Comparison of ENCODE assay signal across 8 cellular contexts in genomic region chr12:48979602-48980388, GRCh38. TPM values are rescaled to one million over a fixed set of nuclear protein-coding genes. Genes with fewer than 3 reads are reported as not detected.
A peak's percentile ranks its signal among the peaks of the same experiment; 100 is the strongest.
DNase-seq lines count a peak whose midpoint lies in the region; ATAC-seq and TF ChIP-seq lines count a peak whose summit lies in the region.

No MANE protein-coding gene starts in this region.

- no peak overlapping the region for H3K27ac Mint-ChIP-seq in GM23338
- peak overlapping the region; percentile 64 for H3K27ac Mint-ChIP-seq in activated CD8-positive, alpha-beta memory T cell treated with anti-CD3 and anti-CD28 coated beads, Interleukin-2, amount 10 ng/mL, durations not matched to agents 7 days and 5 days

- H3K9me3 Mint-ChIP-seq in GM23338 = no peaks in the 10 kb centered on the region; the same call in 2 of the 3 replicates
- H3K9me3 Mint-ChIP-seq in activated CD8-positive, alpha-beta memory T cell treated with anti-CD3 and anti-CD28 coated beads, Interleukin-2, amount 10 ng/mL, durations not matched to agents 7 days and 5 days (ENCODE audit: low read depth) = no peaks in the 10 kb centered on the region

- TF ChIP-seq CTCF in GM23338 (conservative IDR thresholded peaks at IDR 0.05; ENCODE audit: low read depth in 2 of 2) = no peak
- no peak for TF ChIP-seq CTCF in hepatocyte (IDR thresholded peaks at IDR 0.05; ENCODE audit: poor library complexity)
- no peak for TF ChIP-seq CTCF in smooth muscle cell (IDR thresholded peaks at IDR 0.05; ENCODE audit: borderline replicate concordance, insufficient read depth, poor library complexity, severe bottlenecking)

- peaks cover 21% of the 10 kb centered on the region; the same call in 1 of the 2 replicates for H3K4me1 ChIP-seq in GM23338 (ENCODE audit: insufficient read depth)
- H3K4me1 ChIP-seq in hepatocyte (ENCODE audit: insufficient read depth) = peaks cover 39% of the 10 kb centered on the region
- peaks cover 17% of the 10 kb centered on the region for H3K4me1 ChIP-seq in smooth muscle cell (ENCODE audit: low read depth)

- WGBS in hepatocyte (ENCODE audit: low lambda C conversion rate, missing lambda C conversion rate) = 5% methylated on average over 55 of the region's 55 CpGs
- 7% methylated on average over 55 of the region's 55 CpGs for WGBS in smooth muscle cell (ENCODE audit: low lambda C conversion rate)

- H3K9me3 ChIP-seq in hepatocyte (ENCODE audit: low read depth) (no peaks in the 10 kb centered on the region), smooth muscle cell (replicated peaks; ENCODE audit: low read depth) (no peaks in the 10 kb centered on the region)

- DNase-seq in GM23338 (ENCODE audit: low spot score) (peak; percentile 52), hepatocyte (ENCODE audit: low spot score) (no peak), smooth muscle cell (lab: John Stamatoyannopoulos, UW; ENCODE audit: unreplicated experiment) (no peak), NCI-H1417 (lab: John Stamatoyannopoulos, UW) (no peak)
- DNase-seq in activated CD8-positive, alpha-beta memory T cell treated with anti-CD3 and anti-CD28 coated beads, Interleukin-2, amount 10 ng/mL, durations not matched to agents 7 days and 5 days = peak; percentile 74

- CTCF ChIA-PET in activated CD8-positive, alpha-beta memory T cell treated with anti-CD3 and anti-CD28 coated beads, Interleukin-2, amount 10 ng/mL, durations not matched to agents 7 days and 5 days (lab: Charles Lee) = interaction anchor here (0.8 to 39.1 kb wide), 18 partner anchors 10 to 151 kb away, joined by 3 to 921 read pairs (median 4); partner anchors contain the start of genes ARF3, DDN, DDX23 and FKBP11

- peak overlapping the region; percentile 88 for H3K4me2 ChIP-seq in GM23338
- peak overlapping the region; percentile 82 for H3K4me2 ChIP-seq in hepatocyte
- peak overlapping the region; percentile 65 for H3K4me2 ChIP-seq in smooth muscle cell

- H3K4me3 ChIP-seq in GM23338 (peak overlapping the region; percentile 59), hepatocyte (peak overlapping the region; percentile 13), smooth muscle cell (peak overlapping the region; percentile 22)

- H3F3A ChIP-seq in GM23338 (replicated peaks; ENCODE audit: low read depth) = peaks cover 12% of the 10 kb centered on the region; the same call in 1 of the 2 replicates
- H3F3A ChIP-seq in smooth muscle cell (ENCODE audit: low read depth) = no peaks in the 10 kb centered on the region

- H2AFZ ChIP-seq in GM23338 = peak overlapping the region; percentile 94
- H2AFZ ChIP-seq in hepatocyte = no peak overlapping the region
- H2AFZ ChIP-seq in smooth muscle cell (ENCODE audit: low read depth) = no peak overlapping the region

- H3K27ac ChIP-seq in GM23338 (ENCODE audit: low read depth) (no peak overlapping the region), hepatocyte (no peak overlapping the region), smooth muscle cell (ENCODE audit: low read depth) (no peak overlapping the region)

- H3K9ac ChIP-seq in smooth muscle cell (ENCODE audit: low read depth) = no peak overlapping the region

- peak; percentile 3; the same call in 2 of the 3 replicates for ATAC-seq in GM23338
- peak; percentile 49 for ATAC-seq in activated CD8-positive, alpha-beta memory T cell treated with anti-CD3 and anti-CD28 coated beads, Interleukin-2, amount 10 ng/mL, durations not matched to agents 7 days and 5 days
- ATAC-seq in HG03571 (IDR thresholded peaks at IDR 0.05; ENCODE audit: unreplicated experiment) = no peak
- no peak for ATAC-seq in HG03565 (IDR thresholded peaks at IDR 0.05; ENCODE audit: unreplicated experiment)
- no peak for ATAC-seq in GM18502 (IDR thresholded peaks at IDR 0.05; ENCODE audit: poor library complexity, unreplicated experiment)

- H3K4me3 Mint-ChIP-seq in GM23338 = peak overlapping the region; percentile 69
- H3K4me3 Mint-ChIP-seq in activated CD8-positive, alpha-beta memory T cell treated with anti-CD3 and anti-CD28 coated beads, Interleukin-2, amount 10 ng/mL, durations not matched to agents 7 days and 5 days = peak overlapping the region; percentile 75

- no peaks in the 10 kb centered on the region for H3K9me2 ChIP-seq in GM23338 (ENCODE audit: insufficient read depth)
- no peaks in the 10 kb centered on the region for H3K9me2 ChIP-seq in hepatocyte (replicated peaks; ENCODE audit: insufficient read depth)

- H3K79me2 ChIP-seq in GM23338 (replicated peaks; ENCODE audit: insufficient read depth) (no peaks in the 10 kb centered on the region), hepatocyte (no peaks in the 10 kb centered on the region), smooth muscle cell (ENCODE audit: low read depth) (no peaks in the 10 kb centered on the region)

- H3K27me3 Mint-ChIP-seq in GM23338 (ENCODE audit: insufficient read depth, low read depth, poor library complexity) = peaks cover 99% of the 10 kb centered on the region
- peaks cover 81% of the 10 kb centered on the region for H3K27me3 Mint-ChIP-seq in activated CD8-positive, alpha-beta memory T cell treated with anti-CD3 and anti-CD28 coated beads, Interleukin-2, amount 10 ng/mL, durations not matched to agents 7 days and 5 days

- H3K36me3 ChIP-seq in GM23338 (ENCODE audit: insufficient read depth) (no peaks in the 10 kb centered on the region), hepatocyte (replicated peaks; ENCODE audit: insufficient read depth, low read depth) (no peaks in the 10 kb centered on the region), smooth muscle cell (ENCODE audit: low read depth) (no peaks in the 10 kb centered on the region)

- peaks cover 17% of the 10 kb centered on the region for H4K20me1 ChIP-seq in GM23338 (replicated peaks; ENCODE audit: insufficient read depth)
- no peaks in the 10 kb centered on the region for H4K20me1 ChIP-seq in hepatocyte (ENCODE audit: insufficient read depth, poor library complexity, severe bottlenecking)
- no peaks in the 10 kb centered on the region for H4K20me1 ChIP-seq in smooth muscle cell (ENCODE audit: low read depth)

- H3K4me1 Mint-ChIP-seq in GM23338 = peaks cover 36% of the 10 kb centered on the region
- H3K4me1 Mint-ChIP-seq in activated CD8-positive, alpha-beta memory T cell treated with anti-CD3 and anti-CD28 coated beads, Interleukin-2, amount 10 ng/mL, durations not matched to agents 7 days and 5 days = peaks cover 50% of the 10 kb centered on the region

- H3K27me3 ChIP-seq in GM23338 (ENCODE audit: insufficient read depth) (peaks cover 100% of the 10 kb centered on the region), hepatocyte (peaks cover 97% of the 10 kb centered on the region), smooth muscle cell (ENCODE audit: low read depth) (peaks cover 98% of the 10 kb centered on the region)

- no peaks in the 10 kb centered on the region for H3K36me3 Mint-ChIP-seq in GM23338 (ENCODE audit: low read depth)
- H3K36me3 Mint-ChIP-seq in activated CD8-positive, alpha-beta memory T cell treated with anti-CD3 and anti-CD28 coated beads, Interleukin-2, amount 10 ng/mL, durations not matched to agents 7 days and 5 days = no peaks in the 10 kb centered on the region

TF ChIP-seq in GM23338, 12 proteins besides CTCF, POLR2A, EP300 and RAD21 (continues in another document):
- TF ChIP-seq NANOG (IDR thresholded peaks at IDR 0.05; ENCODE audit: borderline replicate concordance) = no peak
- TF ChIP-seq EZH2 (IDR thresholded peaks at IDR 0.05; ENCODE audit: low read depth, unreplicated experiment) = peak; percentile 93
- peak; percentile 59 for TF ChIP-seq EZH2phosphoT487 (IDR thresholded peaks at IDR 0.05; ENCODE audit: unreplicated experiment)
- no peak for TF ChIP-seq ZNF114 (CRISPR knock-in tag; IDR thresholded peaks at IDR 0.05)

RNA-seq across cellular contexts. Expression of gene WNT1, which starts 1.7 kb away (rescaled TPM):
- not detected in 2 replicates for total RNA-seq in GM23338 (2014; rRNA removed; shearing (Covaris generic))
- not detected in 2 replicates for polyA plus RNA-seq in GM23338 (2016; fragmentation: Nextera tagmentation; extraction: Ambion mirVana)
- 1 to 10 TPM in 1 of 2 experiments, under 1 TPM in 1; 0.87 to 1.2 TPM for total RNA-seq in activated CD8-positive, alpha-beta memory T cell treated with anti-CD3 and anti-CD28 coated beads, Interleukin-2, amount 10 ng/mL, durations not matched to agents 7 days and 5 days
- not detected in 2 replicates for total RNA-seq in hepatocyte
- not detected in 2 replicates for polyA plus RNA-seq in hepatocyte
- total RNA-seq in smooth muscle cell = not detected in 2 replicates
- not detected in 2 replicates for polyA plus RNA-seq in smooth muscle cell

RNA-seq across cellular contexts. Expression of gene WNT10B, which starts 8.3 kb away (rescaled TPM):
- total RNA-seq in GM23338 (2014; rRNA removed; shearing (Covaris generic)) = 0.50 TPM in 1 of 2 replicates, not detected in the other
- polyA plus RNA-seq in GM23338 (2016; fragmentation: Nextera tagmentation; extraction: Ambion mirVana) = not detected in 2 replicates
- total RNA-seq in activated CD8-positive, alpha-beta memory T cell treated with anti-CD3 and anti-CD28 coated beads, Interleukin-2, amount 10 ng/mL, durations not matched to agents 7 days and 5 days = 1 to 10 TPM; 2.0 to 4.4 TPM
- 0.30 TPM in 1 of 2 replicates, not detected in the other for total RNA-seq in hepatocyte
- polyA plus RNA-seq in hepatocyte = 0.77 and 1.1 TPM in 2 replicates
- 0.13 and 0.49 TPM in 2 replicates for total RNA-seq in smooth muscle cell
- 0.14 and 1.2 TPM in 2 replicates for polyA plus RNA-seq in smooth muscle cell

RNA-seq across cellular contexts. Expression of gene DDN, which starts 19.4 kb away (rescaled TPM):
- 0.04 and 0.10 TPM in 2 replicates for total RNA-seq in GM23338 (2014; rRNA removed; shearing (Covaris generic))
- polyA plus RNA-seq in GM23338 (2016; fragmentation: Nextera tagmentation; extraction: Ambion mirVana) (0.12 TPM in 1 of 2 replicates, not detected in the other), hepatocyte (not detected in 2 replicates), smooth muscle cell (0.03 and 1.2 TPM in 2 replicates)
- under 1 TPM; 0.38 to 0.66 TPM for total RNA-seq in activated CD8-positive, alpha-beta memory T cell treated with anti-CD3 and anti-CD28 coated beads, Interleukin-2, amount 10 ng/mL, durations not matched to agents 7 days and 5 days
- total RNA-seq in hepatocyte (0.10 and 0.20 TPM in 2 replicates), smooth muscle cell (0.13 and 1.8 TPM in 2 replicates)

RNA-seq across cellular contexts. Expression of gene ARF3, which starts 22.5 kb away (rescaled TPM):
- 125 and 130 TPM in 2 replicates for total RNA-seq in GM23338 (2014; rRNA removed; shearing (Covaris generic))
- polyA plus RNA-seq in GM23338 (2016; fragmentation: Nextera tagmentation; extraction: Ambion mirVana) (53.9 and 57.0 TPM in 2 replicates), hepatocyte (57.6 and 61.6 TPM in 2 replicates), smooth muscle cell (53.3 and 67.7 TPM in 2 replicates)
- 100 to 1,000 TPM in 1 of 2 experiments, 10 to 100 TPM in 1; 89.4 to 118 TPM for total RNA-seq in activated CD8-positive, alpha-beta memory T cell treated with anti-CD3 and anti-CD28 coated beads, Interleukin-2, amount 10 ng/mL, durations not matched to agents 7 days and 5 days
- total RNA-seq in hepatocyte (67.7 and 71.3 TPM in 2 replicates), smooth muscle cell (57.0 and 59.9 TPM in 2 replicates)

RNA-seq across cellular contexts. Expression of gene PRKAG1, which starts 38.8 kb away (rescaled TPM):
- total RNA-seq in GM23338 (2014; rRNA removed; shearing (Covaris generic)) = 27.2 and 35.4 TPM in 2 replicates
- polyA plus RNA-seq in GM23338 (2016; fragmentation: Nextera tagmentation; extraction: Ambion mirVana) (19.1 and 19.9 TPM in 2 replicates), hepatocyte (39.9 and 46.0 TPM in 2 replicates), smooth muscle cell (39.4 and 42.5 TPM in 2 replicates)
- total RNA-seq in activated CD8-positive, alpha-beta memory T cell treated with anti-CD3 and anti-CD28 coated beads, Interleukin-2, amount 10 ng/mL, durations not matched to agents 7 days and 5 days = 10 to 100 TPM; 58.9 to 66.0 TPM
- total RNA-seq in hepatocyte (61.5 and 69.8 TPM in 2 replicates), smooth muscle cell (61.5 and 62.6 TPM in 2 replicates)

Comparison
In these comparisons a context has a peak if more than half of its experiments do, and no peak if none do; other contexts are left out.
1. ATAC-seq: peak in GM23338 (single experiment) and activated CD8-positive, alpha-beta memory T cell treated with anti-CD3 and anti-CD28 coated beads, Interleukin-2, amount 10 ng/mL, durations not matched to agents 7 days and 5 days (single experiment); none in HG03571 (single experiment), HG03565 (single experiment) and GM18502 (single experiment).
2. DNase-seq: peak in GM23338 (single experiment) and activated CD8-positive, alpha-beta memory T cell treated with anti-CD3 and anti-CD28 coated beads, Interleukin-2, amount 10 ng/mL, durations not matched to agents 7 days and 5 days (single experiment); none in hepatocyte (single experiment), smooth muscle cell (single experiment) and NCI-H1417 (0 of 3).
3. Peak in every context shown above with its lines, with median percentiles within 50 percentile points of each other: H3K4me2 ChIP-seq and H3K4me3 ChIP-seq.